In genomic region chr11:64777449-64778222, GRCh38 we compare ENCODE assay signal across 1 cellular context.
A peak's percentile ranks its signal among the peaks of the same experiment; 100 is the strongest.
TF ChIP-seq lines count a peak whose summit lies in the region.

No MANE protein-coding gene starts in this region.

TF ChIP-seq in GM12878, 131 proteins besides CTCF, POLR2A, EP300 and RAD21 (continues in another document):
- TF ChIP-seq NBN (IDR thresholded peaks at IDR 0.05) (0 out of 2 replicates have a peak, but pooled peaks have one; percentile 20), HDAC6 (IDR thresholded peaks at IDR 0.05; ENCODE audit: unreplicated experiment) (no peak), ESRRA (IDR thresholded peaks at IDR 0.05; ENCODE audit: low read length) (no peak), RUNX3 (IDR thresholded peaks at IDR 0.05; ENCODE audit: low read length) (no peak), MEF2A (IDR thresholded peaks at IDR 0.05; ENCODE audit: insufficient read depth, low read depth, low read length) (no peak), RAD51 (IDR thresholded peaks at IDR 0.05) (no peak), CBX5 (IDR thresholded peaks at IDR 0.05; ENCODE audit: low read depth) (no peak), HCFC1 (IDR thresholded peaks at IDR 0.05; ENCODE audit: low read length) (0 out of 2 replicates have a peak, but pooled peaks have one; percentile 26), BRCA1 (IDR thresholded peaks at IDR 0.05; ENCODE audit: low read depth, low read length) (no peak), NFXL1 (IDR thresholded peaks at IDR 0.05; ENCODE audit: borderline replicate concordance) (no peak), SUPT20H (IDR thresholded peaks at IDR 0.05; ENCODE audit: borderline replicate concordance, control insufficient read depth, low read depth, low read length) (no peak), EGR1 (IDR thresholded peaks at IDR 0.05; ENCODE audit: borderline replicate concordance in 1 of 2, low read depth in 2 of 2, low read length in 2 of 2) (peak in 1 of 2 experiments; percentile 72; a peak in 2 of 3 replicates), ZZZ3 (IDR thresholded peaks at IDR 0.05; ENCODE audit: control insufficient read depth, insufficient read length, low read depth) (no peak), SREBF2 (IDR thresholded peaks at IDR 0.05; ENCODE audit: low read length) (no peak), TAF1 (IDR thresholded peaks at IDR 0.05; ENCODE audit: borderline replicate concordance, low read depth, low read length) (peak; percentile 51; the same call in 1 of the 2 replicates), CBX3 (IDR thresholded peaks at IDR 0.05; ENCODE audit: borderline replicate concordance, low read depth) (no peak), GABPA (IDR thresholded peaks at IDR 0.05; ENCODE audit: low read depth) (no peak), POLR2AphosphoS5 (IDR thresholded peaks at IDR 0.05; ENCODE audit: low read length) (peak; percentile 80), RELB (IDR thresholded peaks at IDR 0.05; ENCODE audit: low read depth) (no peak), LARP7 (IDR thresholded peaks at IDR 0.05) (peak; percentile 44; the same call in 1 of the 2 replicates), PAX5 (IDR thresholded peaks at IDR 0.05; ENCODE audit: borderline replicate concordance, low read depth, low read length) (no peak), POLR2AphosphoS2 (IDR thresholded peaks at IDR 0.05; ENCODE audit: low read depth, low read length) (peak; percentile 2; the same call in 1 of the 2 replicates), ZNF592 (IDR thresholded peaks at IDR 0.05) (no peak), ZNF274 (IDR thresholded peaks at IDR 0.05; ENCODE audit: insufficient read depth, insufficient read length) (no peak), ZBTB11 (CRISPR knock-in tag; IDR thresholded peaks at IDR 0.05) (no peak), NRF1 (conservative IDR thresholded peaks at IDR 0.05; ENCODE audit: low read depth, low read length) (peak; percentile 60), REST (IDR thresholded peaks at IDR 0.05; ENCODE audit: low read depth, low read length) (peak; percentile 72; the same call in 1 of the 2 replicates), ETV6 (conservative IDR thresholded peaks at IDR 0.05 in 1 of 2, IDR thresholded peaks at IDR 0.05 in 1 of 2; ENCODE audit: borderline replicate concordance in 1 of 2, low read depth in 1 of 2) (no peak), SMC3 (IDR thresholded peaks at IDR 0.05; ENCODE audit: borderline replicate concordance, low read length) (no peak), HDGF (IDR thresholded peaks at IDR 0.05) (peak; percentile 85; the same call in 1 of the 2 replicates), YY1 (IDR thresholded peaks at IDR 0.05; ENCODE audit: low read depth, low read length) (0 out of 2 replicates have a peak, but pooled peaks have one; percentile 1), IKZF1 (conservative IDR thresholded peaks at IDR 0.05) (0 out of 2 replicates have a peak, but pooled peaks have one; percentile 8), CREB1 (IDR thresholded peaks at IDR 0.05; ENCODE audit: low read depth) (no peak), FOXK2 (IDR thresholded peaks at IDR 0.05) (no peak), ZSCAN29 (IDR thresholded peaks at IDR 0.05) (no peak), BACH1 (IDR thresholded peaks at IDR 0.05; ENCODE audit: borderline replicate concordance) (peak; percentile 24; the same call in 1 of the 2 replicates), CUX1 (IDR thresholded peaks at IDR 0.05; ENCODE audit: insufficient replicate concordance, low read depth, low read length) (no peak), STAT3 (IDR thresholded peaks at IDR 0.05; ENCODE audit: low read depth, low read length) (no peak), TCF3 (IDR thresholded peaks at IDR 0.05; ENCODE audit: borderline replicate concordance, insufficient read depth, low read depth, low read length) (no peak), NR2C1 (IDR thresholded peaks at IDR 0.05) (no peak), MTA2 (IDR thresholded peaks at IDR 0.05; ENCODE audit: low read depth) (no peak), SP1 (IDR thresholded peaks at IDR 0.05; ENCODE audit: low read depth, low read length) (no peak), ZNF207 (IDR thresholded peaks at IDR 0.05; ENCODE audit: borderline replicate concordance) (no peak), SIN3A (IDR thresholded peaks at IDR 0.05; ENCODE audit: low read depth, low read length) (peak; percentile 61; the same call in 1 of the 2 replicates)
- TF ChIP-seq, protein P1, sequence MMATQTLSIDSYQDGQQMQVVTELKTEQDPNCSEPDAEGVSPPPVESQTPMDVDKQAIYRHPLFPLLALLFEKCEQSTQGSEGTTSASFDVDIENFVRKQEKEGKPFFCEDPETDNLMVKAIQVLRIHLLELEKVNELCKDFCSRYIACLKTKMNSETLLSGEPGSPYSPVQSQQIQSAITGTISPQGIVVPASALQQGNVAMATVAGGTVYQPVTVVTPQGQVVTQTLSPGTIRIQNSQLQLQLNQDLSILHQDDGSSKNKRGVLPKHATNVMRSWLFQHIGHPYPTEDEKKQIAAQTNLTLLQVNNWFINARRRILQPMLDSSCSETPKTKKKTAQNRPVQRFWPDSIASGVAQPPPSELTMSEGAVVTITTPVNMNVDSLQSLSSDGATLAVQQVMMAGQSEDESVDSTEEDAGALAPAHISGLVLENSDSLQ (IDR thresholded peaks at IDR 0.05): no peak
